In the genomic region with DNA sequence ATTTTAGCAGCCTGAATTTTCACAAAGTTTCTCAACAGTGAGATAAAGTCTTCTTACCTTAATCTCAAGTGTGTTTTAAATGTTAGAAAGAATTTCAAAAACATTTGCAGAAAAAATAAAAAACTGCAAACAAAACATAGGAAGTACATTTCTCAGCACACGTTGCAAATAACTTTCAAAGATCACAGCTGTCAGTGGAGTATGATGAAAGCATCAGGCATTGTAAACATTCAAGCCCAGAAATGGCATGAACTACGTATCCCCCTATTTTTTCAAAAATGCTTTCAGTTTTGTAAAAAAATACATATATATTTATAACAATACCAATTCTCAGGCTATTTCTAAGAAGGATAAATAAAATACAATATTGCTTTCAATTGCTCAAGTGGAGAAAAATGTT, we compare ENCODE assay signal across 21 cellular contexts.
A peak's percentile ranks its signal among the peaks of the same experiment; 100 is the strongest.
DNase-seq lines count a peak whose midpoint lies in the region; ATAC-seq, FAIRE-seq and TF ChIP-seq lines count a peak whose summit lies in the region.
"Had no signal": no experiment of that assay in that cellular context is flagged by ENCODE, and none has a peak within 500 bp of the region (broad histone marks: within the 10 kb centered on the region; RNA-seq: fewer than 3 reads in every experiment).

No MANE protein-coding gene starts in this region.

- no peak overlapping the region for H2AFZ ChIP-seq in OCI-LY1 (ENCODE audit: low read length)

- no peak overlapping the region for H3K4me2 ChIP-seq in OCI-LY1 (ENCODE audit: low read length)
- H3K4me2 ChIP-seq: BLaER1 treated with 17β-estradiol and CSF1 and Interleukin-3, amounts not matched to agents 10 nM and 100 nM had no signal

- peak overlapping the region; percentile 32 for H3K27ac ChIP-seq in OCI-LY1 (ENCODE audit: low read depth, low read length, poor library complexity, severe bottlenecking)
- H3K27ac ChIP-seq: BLaER1 treated with 17β-estradiol and CSF1 and Interleukin-3, amounts not matched to agents 10 nM and 100 nM; Peyer's patch had no signal

- no peaks in the 10 kb centered on the region for H3K9me2 ChIP-seq in OCI-LY1 (ENCODE audit: low read depth, low read length)

- H4K20me1 ChIP-seq in OCI-LY1 (ENCODE audit: insufficient read depth, low read length) = no peaks in the 10 kb centered on the region
- H4K20me1 ChIP-seq: BLaER1 treated with 17β-estradiol and CSF1 and Interleukin-3, amounts not matched to agents 10 nM and 100 nM had no signal

- TF ChIP-seq CTCF in OCI-LY1 (IDR thresholded peaks at IDR 0.05; ENCODE audit: low read length) = no peak
- TF ChIP-seq CTCF in fibroblast of pulmonary artery (IDR thresholded peaks at IDR 0.05; ENCODE audit: low read length, missing control alignments) = no peak

- no peaks in the 10 kb centered on the region for H3K36me3 ChIP-seq in OCI-LY1 (ENCODE audit: insufficient read depth, low read length)
- H3K36me3 ChIP-seq: BLaER1 treated with 17β-estradiol and CSF1 and Interleukin-3, amounts not matched to agents 10 nM and 100 nM; Peyer's patch had no signal

- ATAC-seq in HG03432 (IDR thresholded peaks at IDR 0.05; ENCODE audit: unreplicated experiment) (no peak), HG02588 (IDR thresholded peaks at IDR 0.05; ENCODE audit: unreplicated experiment) (no peak)
- ATAC-seq: CD8-positive, alpha-beta T cell had no signal

- H3K9ac ChIP-seq in OCI-LY1 (ENCODE audit: low read length) = no peak overlapping the region
- H3K9ac ChIP-seq: BLaER1 treated with 17β-estradiol and CSF1 and Interleukin-3, amounts not matched to agents 10 nM and 100 nM had no signal

- no peaks in the 10 kb centered on the region for H3F3A ChIP-seq in OCI-LY1 (ENCODE audit: insufficient read depth, low read length)

- DNase-seq in fibroblast of pulmonary artery (ENCODE audit: low read depth) = peak; percentile 11
- DNase-seq in myocyte (ENCODE audit: low read depth) = peak; percentile 6
- DNase-seq in iPS-NIHi7 (ENCODE audit: extremely low spot score) = no peak
- DNase-seq in GM12891 (ENCODE audit: insufficient read length, low spot score) = no peak
- DNase-seq: Caco-2; CD8-positive, alpha-beta T cell; NCI-H1092; NCI-H1417 treated with DMSO at 0.1 percent for 48 hours; NCI-H1694 treated with DMSO at 0.1 percent for 48 hours; NCI-H2081; NCI-H226; NCI-H510A; Peyer's patch; SHP77 treated with DMSO at 0.1 percent for 48 hours had no signal

- no peaks in the 10 kb centered on the region for H3K79me2 ChIP-seq in OCI-LY1 (ENCODE audit: insufficient read depth, low read length)

- no peak for FAIRE-seq in GM12891 (lab: Jason Lieb, UNC)
- FAIRE-seq: A204.1, G401.6, H1 had no signal

- no peaks in the 10 kb centered on the region for H3K9me3 ChIP-seq in OCI-LY1 (ENCODE audit: low read length)
- H3K9me3 ChIP-seq: Caco-2, Peyer's patch had no signal

- no peak for TF ChIP-seq POLR2A in GM12891 (IDR thresholded peaks at IDR 0.05; ENCODE audit: low read depth, low read length)

- no peaks in the 10 kb centered on the region for H3K27me3 ChIP-seq in OCI-LY1 (ENCODE audit: insufficient read depth, low read length)
- H3K27me3 ChIP-seq: BLaER1 treated with 17β-estradiol and CSF1 and Interleukin-3, amounts not matched to agents 10 nM and 100 nM; Peyer's patch had no signal

- peaks cover 36% of the 10 kb centered on the region for H3K4me1 ChIP-seq in OCI-LY1 (ENCODE audit: insufficient read depth, low read length, severe bottlenecking)
- H3K4me1 ChIP-seq: BLaER1 treated with 17β-estradiol and CSF1 and Interleukin-3, amounts not matched to agents 10 nM and 100 nM; Peyer's patch had no signal

- H3K4me3 ChIP-seq in OCI-LY1 (ENCODE audit: low read depth, low read length, poor library complexity, severe bottlenecking) = no peak overlapping the region
- no peak overlapping the region for H3K4me3 ChIP-seq in fibroblast of pulmonary artery (replicated peaks; ENCODE audit: low read depth, low read length)
- H3K4me3 ChIP-seq: BLaER1 treated with 17β-estradiol and CSF1 and Interleukin-3, amounts not matched to agents 10 nM and 100 nM; Peyer's patch had no signal

TF ChIP-seq in GM12891, 5 proteins besides CTCF, POLR2A, EP300 and RAD21:
- TF ChIP-seq SPI1 (IDR thresholded peaks at IDR 0.05; ENCODE audit: low read depth, low read length) (no peak), POU2F2 (IDR thresholded peaks at IDR 0.05; ENCODE audit: low read depth, low read length) (no peak), TAF1 (IDR thresholded peaks at IDR 0.05; ENCODE audit: low read depth, low read length) (no peak), POLR2AphosphoS5 (IDR thresholded peaks at IDR 0.05; ENCODE audit: low read depth, low read length) (no peak), PAX5 (IDR thresholded peaks at IDR 0.05; ENCODE audit: insufficient read depth, low read length, severe bottlenecking) (no peak)

Comparison
In these comparisons a context has a peak if more than half of its experiments do, and no peak if none do; other contexts are left out.
1. DNase-seq: peak in fibroblast of pulmonary artery (single experiment) and myocyte (single experiment); none in iPS-NIHi7 (single experiment) and GM12891 (single experiment).